Comparison of ENCODE assay signal across 1 cellular context in the genomic region with DNA sequence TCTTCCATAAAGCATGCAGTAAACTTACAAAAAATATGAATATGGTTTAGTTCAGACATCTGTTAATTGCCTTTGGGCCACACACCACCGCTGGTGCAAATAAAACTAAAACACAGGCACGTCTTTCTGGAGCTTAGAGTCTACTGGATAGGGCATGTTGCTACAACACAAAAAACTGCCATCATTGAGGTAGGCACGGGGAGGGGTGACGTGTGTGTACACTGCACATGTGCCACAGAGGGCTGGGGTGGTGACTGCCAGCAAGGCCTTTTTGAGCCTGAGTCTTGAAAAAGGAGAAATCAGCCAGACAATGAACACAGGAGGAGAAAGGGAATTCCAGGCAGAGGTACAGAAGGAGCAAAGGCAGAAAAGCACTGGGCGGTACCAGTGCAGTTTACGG.
TF ChIP-seq lines count a peak whose summit lies in the region.

No MANE protein-coding gene starts in this region.

TF ChIP-seq in H1, 55 proteins besides CTCF, POLR2A, EP300 and RAD21:
- no peak for TF ChIP-seq BACH1 (IDR thresholded peaks at IDR 0.05; ENCODE audit: low read length)
- no peak for TF ChIP-seq SIRT6 (IDR thresholded peaks at IDR 0.05; ENCODE audit: low read length)
- TF ChIP-seq POU5F1 (IDR thresholded peaks at IDR 0.05; ENCODE audit: low read depth, low read length) = no peak
- TF ChIP-seq BCL11A (IDR thresholded peaks at IDR 0.05; ENCODE audit: low read depth in 2 of 2, low read length in 2 of 2) = no peak
- TF ChIP-seq SIX5 (IDR thresholded peaks at IDR 0.05; ENCODE audit: low read depth, low read length) = no peak
- no peak for TF ChIP-seq EZH2 (IDR thresholded peaks at IDR 0.05; ENCODE audit: low read depth, low read length, severe bottlenecking)
- no peak for TF ChIP-seq NANOG (IDR thresholded peaks at IDR 0.05; ENCODE audit: insufficient read depth, low read depth, low read length, poor library complexity, severe bottlenecking)
- no peak for TF ChIP-seq MAFK (IDR thresholded peaks at IDR 0.05; ENCODE audit: low read depth, low read length)
- no peak for TF ChIP-seq SIN3A (conservative IDR thresholded peaks at IDR 0.05 in 1 of 2, IDR thresholded peaks at IDR 0.05 in 1 of 2; ENCODE audit: low read depth in 1 of 2, low read length in 2 of 2)
- no peak for TF ChIP-seq TAF7 (optimal IDR thresholded peaks at IDR 0.05; ENCODE audit: borderline replicate concordance, low read depth, low read length)
- TF ChIP-seq GABPA (IDR thresholded peaks at IDR 0.05; ENCODE audit: borderline replicate concordance, insufficient read depth, low read length) = no peak
- TF ChIP-seq CEBPB (IDR thresholded peaks at IDR 0.05; ENCODE audit: low read depth, low read length) = no peak
- TF ChIP-seq TBP (IDR thresholded peaks at IDR 0.05; ENCODE audit: low read depth, low read length) = no peak
- TF ChIP-seq SP4 (IDR thresholded peaks at IDR 0.05; ENCODE audit: low read length) = no peak
- no peak for TF ChIP-seq HDAC2 (IDR thresholded peaks at IDR 0.05; ENCODE audit: borderline replicate concordance in 1 of 2, low read depth in 2 of 2, low read length in 2 of 2)
- no peak for TF ChIP-seq PHF8 (conservative IDR thresholded peaks at IDR 0.05; ENCODE audit: low read depth, low read length)
- no peak for TF ChIP-seq KDM4A (IDR thresholded peaks at IDR 0.05; ENCODE audit: low read depth, low read length, severe bottlenecking)
- TF ChIP-seq EGR1 (IDR thresholded peaks at IDR 0.05; ENCODE audit: borderline replicate concordance, low read depth, low read length) = no peak
- no peak for TF ChIP-seq FOSL1 (IDR thresholded peaks at IDR 0.05; ENCODE audit: insufficient read depth, low read depth, low read length)
